Comparison of ENCODE assay signal across 8 cellular contexts in genomic region chr11:73184953-73185671, GRCh38. TPM values are rescaled to one million over a fixed set of nuclear protein-coding genes. Genes with fewer than 3 reads are reported as not detected.
DNase-seq lines count a peak whose midpoint lies in the region; ATAC-seq and TF ChIP-seq lines count a peak whose summit lies in the region.

No MANE protein-coding gene starts in this region.

- no peaks in the 10 kb centered on the region for H3K27me3 ChIP-seq in liver (ENCODE audit: control insufficient read depth in 4 of 4, insufficient read depth in 4 of 4, low read length in 3 of 4)

- peaks cover 0 to 3% (median 0%) of the 10 kb centered on the region in 4 donors for H3K4me1 ChIP-seq in liver (ENCODE audit: control insufficient read depth in 4 of 4, insufficient read depth in 4 of 4, low read length in 3 of 4)

- no peaks in the 10 kb centered on the region for H3K9me3 ChIP-seq in liver (ENCODE audit: control insufficient read depth in 4 of 4, low read length in 3 of 4)

- H3K36me3 ChIP-seq in liver (ENCODE audit: control insufficient read depth in 4 of 4, insufficient read depth in 3 of 4, low read depth in 1 of 4, low read length in 3 of 4), result no peaks in the 10 kb centered on the region

- ATAC-seq in GM21576 (IDR thresholded peaks at IDR 0.05; ENCODE audit: unreplicated experiment), result no peak

- H3K9ac ChIP-seq in liver (ENCODE audit: low read depth in 1 of 2, low read length in 2 of 2), result no peak overlapping the region

- WGBS in liver, result 38% methylated on average over 18 of the region's 18 CpGs

- no peak overlapping the region for H3K4me3 ChIP-seq in liver (ENCODE audit: low read depth in 1 of 3, low read length in 3 of 3)

- DNase-seq in AG08396 (ENCODE audit: low spot score), result peak; percentile 65
- DNase-seq in GM19238 (ENCODE audit: insufficient read length, low spot score), result peak; percentile 52
- peak; percentile 18 to 76 for DNase-seq in NCI-H446 (lab: John Stamatoyannopoulos, UW)
- peak; percentile 76 for DNase-seq in activated CD4-positive, alpha-beta T cell treated with anti-CD3 and anti-CD28 coated beads for 48 hours
- peak; percentile 51 for DNase-seq in dedifferentiated amniotic fluid mesenchymal stem cell (ENCODE audit: extremely low spot score)
- peak; percentile 13 to 56 (median 22) for DNase-seq in stimulated activated CD4-positive, alpha-beta T cell treated with anti-CD3 and anti-CD28 coated beads, TNF-alpha, amount 100 ng/mL, for 24 hours (ENCODE audit: low read depth in 3 of 3)

- TF ChIP-seq CTCF in liver (IDR thresholded peaks at IDR 0.05; ENCODE audit: low read depth, low read length, missing input control), result peak; percentile 93

- no peak overlapping the region for H3K27ac ChIP-seq in liver (ENCODE audit: low read depth in 1 of 2, low read length in 2 of 2)

- peak; percentile 93 to 94 for TF ChIP-seq RAD21 in liver (IDR thresholded peaks at IDR 0.05)

TF ChIP-seq in liver, 16 proteins besides CTCF, POLR2A, EP300 and RAD21:
- TF ChIP-seq SP1 (IDR thresholded peaks at IDR 0.05), result no peak
- no peak for TF ChIP-seq HNF4G (IDR thresholded peaks at IDR 0.05)
- TF ChIP-seq RXRA (IDR thresholded peaks at IDR 0.05), result no peak
- TF ChIP-seq NR2F2 (IDR thresholded peaks at IDR 0.05), result no peak
- no peak for TF ChIP-seq HNF4A (conservative IDR thresholded peaks at IDR 0.05)
- no peak for TF ChIP-seq MAX (IDR thresholded peaks at IDR 0.05)
- TF ChIP-seq GABPA (IDR thresholded peaks at IDR 0.05 in 1 of 2, conservative IDR thresholded peaks at IDR 0.05 in 1 of 2), result no peak
- TF ChIP-seq ATF3 (IDR thresholded peaks at IDR 0.05), result no peak

RNA-seq across cellular contexts. Expression of gene P2RY2, which starts 33.0 kb away (rescaled TPM):
- total RNA-seq in liver, result 1 to 10 TPM; 2.4 to 3.7 TPM
- polyA plus RNA-seq in liver, result 1 to 10 TPM; 1.8 to 2.0 TPM

RNA-seq across cellular contexts. Expression of gene FCHSD2, which starts 43.0 kb away (rescaled TPM):
- total RNA-seq in liver, result 10 to 100 TPM; 10.4 to 18.7 TPM
- 1 to 10 TPM; 7.6 to 9.3 TPM for polyA plus RNA-seq in liver

Comparison
In these comparisons a context has a peak if more than half of its experiments do, and no peak if none do; other contexts are left out.
1. DNase-seq: peak in every context shown above with its lines; median percentile 76 in activated CD4-positive, alpha-beta T cell treated with anti-CD3 and anti-CD28 coated beads for 48 hours; 65 in AG08396; 52 in GM19238; 51 in dedifferentiated amniotic fluid mesenchymal stem cell; 47 in NCI-H446; 22 in stimulated activated CD4-positive, alpha-beta T cell treated with anti-CD3 and anti-CD28 coated beads, TNF-alpha, amount 100 ng/mL, for 24 hours.